ENCODE assay signal across 14 cellular contexts in the genomic region with DNA sequence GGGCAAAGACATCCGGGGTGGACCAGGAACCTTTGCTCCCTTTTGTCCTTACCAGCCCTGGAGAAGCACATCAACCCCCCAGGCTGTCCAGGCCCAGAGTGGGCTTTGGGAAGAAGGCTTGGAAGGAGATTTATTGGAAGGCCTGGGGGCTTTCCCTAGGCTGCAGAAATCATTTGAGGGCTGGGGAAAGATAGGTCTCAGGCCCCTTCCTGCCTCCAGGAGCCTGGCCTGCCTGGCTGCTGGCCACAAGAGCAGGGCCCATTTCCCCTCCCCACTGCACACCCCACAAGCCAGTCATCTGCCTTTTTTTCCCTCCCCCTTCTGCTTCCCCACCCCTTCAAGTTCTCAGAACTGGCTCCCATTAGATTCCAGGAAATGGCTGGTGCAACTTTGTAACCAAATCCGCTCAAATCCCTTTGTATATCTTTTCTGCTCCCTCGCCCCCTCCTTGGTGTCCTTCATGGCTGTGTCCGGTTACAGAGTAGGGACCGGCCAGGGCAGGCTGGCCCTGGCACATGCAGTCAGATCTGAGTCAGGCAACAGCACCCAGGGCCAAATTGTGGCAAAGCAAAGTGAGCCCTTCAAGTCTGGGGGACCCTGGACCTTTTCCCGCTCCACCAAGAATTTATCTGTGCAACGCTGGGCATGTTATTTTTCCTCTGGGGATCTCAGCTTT. TPM values are rescaled to one million over a fixed set of nuclear protein-coding genes. Genes with fewer than 3 reads are reported as not detected.
DNase-seq lines count a peak whose midpoint lies in the region; ATAC-seq, FAIRE-seq and TF ChIP-seq lines count a peak whose summit lies in the region.
"Had no signal": no experiment of that assay in that cellular context is flagged by ENCODE, and none has a peak within 500 bp of the region (broad histone marks: within the 10 kb centered on the region; RNA-seq: fewer than 3 reads in every experiment).

No MANE protein-coding gene starts in this region.

- no peak overlapping the region for H4K8ac ChIP-seq in neuronal stem cell (ENCODE audit: low read depth, low read length)

- TF ChIP-seq CTCF in DND-41 (IDR thresholded peaks at IDR 0.05; ENCODE audit: borderline replicate concordance, extremely low read depth, low read length, poor library complexity, severe bottlenecking) (no peak), bronchial epithelial cell (IDR thresholded peaks at IDR 0.05; ENCODE audit: insufficient read depth, low read length, severe bottlenecking) (no peak)

- no CpG with 5 or more reads among the region's 7 CpGs for WGBS in neuronal stem cell (ENCODE audit: extremely low coverage in 2 of 2, insufficient read length in 2 of 2, insufficient replicate concordance in 1 of 2), 2 donors

- peak overlapping the region; percentile 11 for H2BK120ac ChIP-seq in neuronal stem cell (ENCODE audit: low read depth, low read length)

- peak overlapping the region; percentile 56; the same call in 1 of the 2 replicates for H2AFZ ChIP-seq in DND-41 (ENCODE audit: low read depth, low read length)
- peak overlapping the region; percentile 59 for H2AFZ ChIP-seq in neuronal stem cell (ENCODE audit: low read length)

- H3K4ac ChIP-seq in neuronal stem cell (ENCODE audit: low read length), result no peak overlapping the region

- no peak overlapping the region for H3K14ac ChIP-seq in neuronal stem cell (ENCODE audit: low read length)

- DNase-seq in DND-41 (peak; percentile 90), NCI-H2196 (lab: John Stamatoyannopoulos, UW; ENCODE audit: unreplicated experiment) (peak; percentile 84), bronchial epithelial cell (ENCODE audit: low read depth) (peak; percentile 27), neuronal stem cell (ENCODE audit: low spot score) (no peak), T1000 (lab: John Stamatoyannopoulos, UW) (no peak), GM03348 (ENCODE audit: low spot score) (no peak)
- DNase-seq: CD4-positive, alpha-beta T cell; effector memory CD4-positive, alpha-beta T cell; hippocampal formation; mesendoderm; RPMI8226; WERI-Rb-1 had no signal

- H2BK12ac ChIP-seq in neuronal stem cell (ENCODE audit: low read length), result no peak overlapping the region

- H3K9me3 ChIP-seq in DND-41 (ENCODE audit: insufficient read depth, low read length, severe bottlenecking) (no peaks in the 10 kb centered on the region), neuronal stem cell (replicated peaks in 1 of 2; ENCODE audit: control insufficient read depth in 2 of 2, insufficient read depth in 1 of 2, low read depth in 1 of 2, low read length in 2 of 2) (no peaks in the 10 kb centered on the region)

- peak; percentile 84 for ATAC-seq in DND-41 (ENCODE audit: insufficient read depth, low read depth)
- ATAC-seq in HG03025 (IDR thresholded peaks at IDR 0.05; ENCODE audit: low FRiP score, unreplicated experiment), result no peak
- ATAC-seq in HG03139 (IDR thresholded peaks at IDR 0.05; ENCODE audit: unreplicated experiment), result no peak

- no peak overlapping the region for H3K23ac ChIP-seq in neuronal stem cell (ENCODE audit: low read depth, low read length, poor library complexity)

- FAIRE-seq in bronchial epithelial cell (lab: Jason Lieb, UNC), result no peak

- H3K9ac ChIP-seq in DND-41 (ENCODE audit: low read depth, low read length), result peak overlapping the region; percentile 49
- no peak overlapping the region for H3K9ac ChIP-seq in neuronal stem cell (ENCODE audit: low read depth, low read length, poor library complexity)

- H3K4me3 ChIP-seq in DND-41 (ENCODE audit: low read depth in 1 of 2, low read length in 2 of 2) (peak overlapping the region in 1 of 2 experiments; percentile 12; a peak in 1 of 4 replicates), bronchial epithelial cell (ENCODE audit: low read depth, low read length) (no peak overlapping the region), neuronal stem cell (ENCODE audit: low read length in 2 of 2) (no peak overlapping the region)

- no peaks in the 10 kb centered on the region for H3K79me1 ChIP-seq in neuronal stem cell (ENCODE audit: low read depth, low read length)

- peaks cover 36% of the 10 kb centered on the region for H3K4me1 ChIP-seq in DND-41 (ENCODE audit: insufficient read depth, low read length)
- no peaks in the 10 kb centered on the region for H3K4me1 ChIP-seq in neuronal stem cell (ENCODE audit: control insufficient read depth in 2 of 2, insufficient read depth in 1 of 2, low read depth in 1 of 2, low read length in 2 of 2)

- H3K36me3 ChIP-seq in DND-41 (ENCODE audit: insufficient read depth, low read length) (no peaks in the 10 kb centered on the region), bronchial epithelial cell (ENCODE audit: control insufficient read depth, insufficient read depth, low read length) (no peaks in the 10 kb centered on the region), neuronal stem cell (replicated peaks in 1 of 2; ENCODE audit: control insufficient read depth in 2 of 2, insufficient read depth in 2 of 2, low read length in 2 of 2) (no peaks in the 10 kb centered on the region)
- H3K36me3 ChIP-seq: WERI-Rb-1 had no signal

- peak overlapping the region; percentile 55 for H2BK15ac ChIP-seq in neuronal stem cell (ENCODE audit: low read length)

- H4K91ac ChIP-seq in neuronal stem cell (ENCODE audit: low read depth, low read length, poor library complexity), result no peak overlapping the region

- no peak overlapping the region for H2BK5ac ChIP-seq in neuronal stem cell (ENCODE audit: low read length)

- no peaks in the 10 kb centered on the region for H4K20me1 ChIP-seq in DND-41 (ENCODE audit: insufficient read depth, low read length)

- H3K4me2 ChIP-seq in DND-41 (ENCODE audit: insufficient read depth, low read length) (peak overlapping the region; percentile 48), neuronal stem cell (ENCODE audit: insufficient read depth, low read length, poor library complexity, severe bottlenecking) (no peak overlapping the region)

- H3K27me3 ChIP-seq in DND-41 (ENCODE audit: insufficient read depth, low read length, poor library complexity), result no peaks in the 10 kb centered on the region
- no peaks in the 10 kb centered on the region for H3K27me3 ChIP-seq in bronchial epithelial cell (ENCODE audit: control insufficient read depth, insufficient read depth, low read length)
- H3K27me3 ChIP-seq in neuronal stem cell (ENCODE audit: control insufficient read depth in 3 of 3, insufficient read depth in 3 of 3, low read depth in 1 of 3, low read length in 3 of 3), result no peaks in the 10 kb centered on the region

- H3K27ac ChIP-seq in DND-41 (ENCODE audit: low read length), result peak overlapping the region; percentile 91
- H3K27ac ChIP-seq in neuronal stem cell (replicated peaks; ENCODE audit: low read length), result no peak overlapping the region
- H3K27ac ChIP-seq: WERI-Rb-1 had no signal

- H2AK5ac ChIP-seq in neuronal stem cell (ENCODE audit: low read depth, low read length), result peak overlapping the region; percentile 62

- no peaks in the 10 kb centered on the region for H3K79me2 ChIP-seq in DND-41 (ENCODE audit: insufficient read depth, low read length)

- H3K18ac ChIP-seq in neuronal stem cell (ENCODE audit: low read length), result peak overlapping the region; percentile 16

RNA-seq across cellular contexts. Expression of a gene that starts 20.8 kb away (rescaled TPM):
- total RNA-seq in bronchial epithelial cell, result not detected in 2 replicates
- 0.15 TPM for polyA plus RNA-seq in neuronal stem cell (2013, experiment 1 of 2)
- polyA plus RNA-seq in neuronal stem cell (2013, experiment 2 of 2), result not detected
- total RNA-seq: CD4-positive, alpha-beta T cell had no signal

Comparison
In these comparisons a context has a peak if more than half of its experiments do, and no peak if none do; other contexts are left out.
1. DNase-seq: peak in DND-41 (single experiment), NCI-H2196 (single experiment) and bronchial epithelial cell (single experiment); none in neuronal stem cell (single experiment), T1000 (single experiment) and GM03348 (single experiment).